In the genomic region with DNA sequence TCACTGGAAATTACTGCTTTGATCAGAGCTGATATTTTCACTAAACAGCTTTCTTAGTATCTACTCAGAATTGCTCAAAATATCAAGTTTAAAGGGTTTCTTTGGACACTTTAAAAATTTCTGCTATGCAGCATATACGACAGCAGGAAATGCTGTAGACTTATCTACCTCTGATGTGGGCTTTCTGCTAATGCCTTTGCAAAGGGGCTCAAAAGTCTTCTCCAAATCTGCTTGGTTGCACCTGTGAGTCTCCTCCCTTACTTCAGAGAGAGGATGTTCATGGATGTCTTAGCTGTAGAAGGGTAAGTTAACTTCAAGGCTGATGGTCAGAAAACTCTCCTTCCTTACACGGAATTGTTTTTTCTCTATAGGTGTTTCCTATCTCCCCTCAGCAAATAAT, we compare ENCODE assay signal across 21 cellular contexts. TPM values are rescaled to one million over a fixed set of nuclear protein-coding genes. Genes with fewer than 3 reads are reported as not detected.
A peak's percentile ranks its signal among the peaks of the same experiment; 100 is the strongest.
DNase-seq lines count a peak whose midpoint lies in the region; ATAC-seq and TF ChIP-seq lines count a peak whose summit lies in the region.
"Had no signal": no experiment of that assay in that cellular context is flagged by ENCODE, and none has a peak within 500 bp of the region (broad histone marks: within the 10 kb centered on the region; RNA-seq: fewer than 3 reads in every experiment).

No MANE protein-coding gene starts in this region.

- H3K36me3 Mint-ChIP-seq in CD4-positive, CD25-positive, alpha-beta regulatory T cell = no peaks in the 10 kb centered on the region
- no peaks in the 10 kb centered on the region for H3K36me3 Mint-ChIP-seq in CD8-positive, alpha-beta T cell
- H3K36me3 Mint-ChIP-seq in naive thymus-derived CD8-positive, alpha-beta T cell = no peaks in the 10 kb centered on the region
- H3K36me3 Mint-ChIP-seq: CD14-positive monocyte; CD8-positive, alpha-beta memory T cell had no signal

- no peak for TF ChIP-seq CTCF in CD8-positive, alpha-beta T cell (IDR thresholded peaks at IDR 0.05)

- H3K27ac ChIP-seq in CD4-positive, CD25-positive, alpha-beta regulatory T cell (ENCODE audit: insufficient read depth, low read length, poor library complexity, severe bottlenecking) = no peak overlapping the region
- H3K27ac ChIP-seq in CD8-positive, alpha-beta T cell (ENCODE audit: low read depth, low read length) = no peak overlapping the region
- peak overlapping the region; percentile 72 for H3K27ac ChIP-seq in KOPT-K1 (ENCODE audit: low read depth, low read length, poor library complexity, severe bottlenecking)
- H3K27ac ChIP-seq: A549; BLaER1 treated with 17β-estradiol and CSF1 and Interleukin-3, amounts not matched to agents 10 nM and 100 nM had no signal

- H3K9me3 ChIP-seq in CD4-positive, CD25-positive, alpha-beta regulatory T cell (ENCODE audit: control insufficient read depth in 2 of 2, low read length in 2 of 2) = no peaks in the 10 kb centered on the region
- no peaks in the 10 kb centered on the region for H3K9me3 ChIP-seq in CD8-positive, alpha-beta T cell (ENCODE audit: low read length)
- H3K9me3 ChIP-seq in KOPT-K1 (ENCODE audit: insufficient read depth, low read length, poor library complexity, severe bottlenecking) = no peaks in the 10 kb centered on the region
- H3K9me3 ChIP-seq: A549, BE2C had no signal

- no peaks in the 10 kb centered on the region for H3K4me1 ChIP-seq in CD4-positive, CD25-positive, alpha-beta regulatory T cell (ENCODE audit: control insufficient read depth, insufficient read depth, low read length, poor library complexity, severe bottlenecking)
- peaks cover 9% of the 10 kb centered on the region for H3K4me1 ChIP-seq in CD8-positive, alpha-beta T cell (ENCODE audit: insufficient read depth, low read length)
- H3K4me1 ChIP-seq: A549; BE2C; BLaER1 treated with 17β-estradiol and CSF1 and Interleukin-3, amounts not matched to agents 10 nM and 100 nM had no signal

- H3K27me3 ChIP-seq in CD4-positive, CD25-positive, alpha-beta regulatory T cell (ENCODE audit: control insufficient read depth, insufficient read depth, low read length) = no peaks in the 10 kb centered on the region
- H3K27me3 ChIP-seq in CD8-positive, alpha-beta T cell (ENCODE audit: insufficient read depth, low read length) = no peaks in the 10 kb centered on the region
- H3K27me3 ChIP-seq: BE2C; BLaER1 treated with 17β-estradiol and CSF1 and Interleukin-3, amounts not matched to agents 10 nM and 100 nM had no signal

- H3K4me1 Mint-ChIP-seq in CD4-positive, CD25-positive, alpha-beta regulatory T cell = peaks cover 0 to 9% (median 0%) of the 10 kb centered on the region in 4 donors
- peaks cover 16% of the 10 kb centered on the region for H3K4me1 Mint-ChIP-seq in CD8-positive, alpha-beta T cell (ENCODE audit: low read depth)
- H3K4me1 Mint-ChIP-seq in naive thymus-derived CD8-positive, alpha-beta T cell = peaks cover 0 to 17% (median 12%) of the 10 kb centered on the region in 4 donors
- H3K4me1 Mint-ChIP-seq: CD14-positive monocyte, GM23338, H9 had no signal

- peaks cover 0 to 2% (median 0%) of the 10 kb centered on the region in 7 donors for H3K9me3 Mint-ChIP-seq in CD4-positive, CD25-positive, alpha-beta regulatory T cell
- no peaks in the 10 kb centered on the region for H3K9me3 Mint-ChIP-seq in CD8-positive, alpha-beta T cell
- no peaks in the 10 kb centered on the region for H3K9me3 Mint-ChIP-seq in naive thymus-derived CD8-positive, alpha-beta T cell
- H3K9me3 Mint-ChIP-seq: CD8-positive, alpha-beta memory T cell had no signal

- H3K4me3 ChIP-seq in CD4-positive, CD25-positive, alpha-beta regulatory T cell (ENCODE audit: low read depth, low read length) = no peak overlapping the region
- no peak overlapping the region for H3K4me3 ChIP-seq in CD8-positive, alpha-beta T cell (ENCODE audit: low read depth, low read length)
- H3K4me3 ChIP-seq: A549; BLaER1 treated with 17β-estradiol and CSF1 and Interleukin-3, amounts not matched to agents 10 nM and 100 nM; GM23338 had no signal

- H3K4me3 Mint-ChIP-seq in CD4-positive, CD25-positive, alpha-beta regulatory T cell = no peak overlapping the region
- H3K4me3 Mint-ChIP-seq in CD8-positive, alpha-beta T cell = no peak overlapping the region
- no peak overlapping the region for H3K4me3 Mint-ChIP-seq in naive thymus-derived CD8-positive, alpha-beta T cell
- H3K4me3 Mint-ChIP-seq: CD14-positive monocyte; CD8-positive, alpha-beta memory T cell; GM23338; H9 had no signal

- POLR2A ChIA-PET in CD8-positive, alpha-beta T cell (lab: Charles Lee) = interaction anchor here (0.6 kb wide), 1 partner anchor 53 kb away, joined by 3 read pairs; a partner anchor contains a TSS
- POLR2A ChIA-PET in naive thymus-derived CD8-positive, alpha-beta T cell (lab: Charles Lee) = no interaction called here

- no peaks in the 10 kb centered on the region for H3K27me3 Mint-ChIP-seq in CD4-positive, CD25-positive, alpha-beta regulatory T cell
- H3K27me3 Mint-ChIP-seq in CD8-positive, alpha-beta T cell (ENCODE audit: low read depth) = no peaks in the 10 kb centered on the region
- H3K27me3 Mint-ChIP-seq in naive thymus-derived CD8-positive, alpha-beta T cell = no peaks in the 10 kb centered on the region
- H3K27me3 Mint-ChIP-seq: CD8-positive, alpha-beta memory T cell had no signal

- intact Hi-C loops in CD8-positive, alpha-beta T cell (cut with DNase I, micrococcal nuclease) = no loop called here

- peak overlapping the region in 1 of 3 donors; percentile 37 for H3K27ac Mint-ChIP-seq in CD4-positive, CD25-positive, alpha-beta regulatory T cell
- H3K27ac Mint-ChIP-seq in CD8-positive, alpha-beta T cell = peak overlapping the region; percentile 12
- peak overlapping the region in 4 of 10 donors; percentile 0 to 30 (median 6) for H3K27ac Mint-ChIP-seq in naive thymus-derived CD8-positive, alpha-beta T cell
- H3K27ac Mint-ChIP-seq: CD14-positive monocyte; CD8-positive, alpha-beta memory T cell; GM23338; H9 had no signal

- DNase-seq in CD4-positive, CD25-positive, alpha-beta regulatory T cell = peak in 1 of 3 donors; percentile 24
- DNase-seq in CD8-positive, alpha-beta T cell = no peak
- peak in 3 of 10 donors; percentile 10 to 37 (median 34) for DNase-seq in naive thymus-derived CD8-positive, alpha-beta T cell
- DNase-seq in islet precursor cell (no peak), cerebellar cortex (ENCODE audit: low spot score) (no peak)
- DNase-seq in activated effector memory CD4-positive, alpha-beta T cell treated with Interleukin-2 at 50 U/mL for 16 hours = no peak
- DNase-seq: 8988T, ACHN, AML-193, BE2C, DMS 273 treated with DMSO at 0.1 percent for 48 hours, DMS79, GF-D8, H9 had no signal

- ATAC-seq in CD4-positive, CD25-positive, alpha-beta regulatory T cell (ENCODE audit: low read depth in 2 of 2) = peak; percentile 69 to 75
- ATAC-seq in CD8-positive, alpha-beta T cell = peak; percentile 65
- ATAC-seq in naive thymus-derived CD8-positive, alpha-beta T cell = peak; percentile 49 to 95
- ATAC-seq: A549, GM23338, HCT116 had no signal

- no peaks in the 10 kb centered on the region for H3K36me3 ChIP-seq in CD4-positive, CD25-positive, alpha-beta regulatory T cell (ENCODE audit: control insufficient read depth, insufficient read depth, low read length)
- no peaks in the 10 kb centered on the region for H3K36me3 ChIP-seq in CD8-positive, alpha-beta T cell (ENCODE audit: insufficient read depth, low read length)
- no peaks in the 10 kb centered on the region; the same call in 1 of the 2 replicates for H3K36me3 ChIP-seq in KOPT-K1 (ENCODE audit: insufficient read depth, low read length)
- H3K36me3 ChIP-seq: BE2C had no signal

- CTCF ChIA-PET in CD8-positive, alpha-beta T cell (lab: Charles Lee) = interaction anchor here (0.6 kb wide), 1 partner anchor 100 kb away, joined by 3 read pairs; no protein-coding TSS in a partner anchor

RNA-seq across cellular contexts. Expression of a gene that starts 19.9 kb away (rescaled TPM):
- total RNA-seq in CD4-positive, CD25-positive, alpha-beta regulatory T cell = 24.6 TPM
- polyA plus RNA-seq in CD4-positive, CD25-positive, alpha-beta regulatory T cell = 10 to 100 TPM; 12.6 to 16.7 (median 14.8) TPM
- total RNA-seq in CD8-positive, alpha-beta T cell = 10 to 100 TPM; 28.3 to 29.0 TPM
- 10 to 100 TPM; 34.3 to 34.6 TPM for total RNA-seq in naive thymus-derived CD8-positive, alpha-beta T cell
- 10 to 100 TPM; 13.1 to 18.4 (median 15.7) TPM for polyA plus RNA-seq in naive thymus-derived CD8-positive, alpha-beta T cell

RNA-seq across cellular contexts. Expression of a gene that starts 53.1 kb away (rescaled TPM):
- 20.2 TPM for total RNA-seq in CD4-positive, CD25-positive, alpha-beta regulatory T cell
- 10 to 100 TPM; 13.0 to 15.4 (median 13.9) TPM for polyA plus RNA-seq in CD4-positive, CD25-positive, alpha-beta regulatory T cell
- 1 to 10 TPM; 7.5 to 8.1 TPM for total RNA-seq in CD8-positive, alpha-beta T cell
- 10 to 100 TPM; 33.1 to 35.0 TPM for total RNA-seq in naive thymus-derived CD8-positive, alpha-beta T cell
- 10 to 100 TPM; 11.8 to 14.2 (median 11.8) TPM for polyA plus RNA-seq in naive thymus-derived CD8-positive, alpha-beta T cell
